ENCODE assay signal across 31 cellular contexts in the genomic region with DNA sequence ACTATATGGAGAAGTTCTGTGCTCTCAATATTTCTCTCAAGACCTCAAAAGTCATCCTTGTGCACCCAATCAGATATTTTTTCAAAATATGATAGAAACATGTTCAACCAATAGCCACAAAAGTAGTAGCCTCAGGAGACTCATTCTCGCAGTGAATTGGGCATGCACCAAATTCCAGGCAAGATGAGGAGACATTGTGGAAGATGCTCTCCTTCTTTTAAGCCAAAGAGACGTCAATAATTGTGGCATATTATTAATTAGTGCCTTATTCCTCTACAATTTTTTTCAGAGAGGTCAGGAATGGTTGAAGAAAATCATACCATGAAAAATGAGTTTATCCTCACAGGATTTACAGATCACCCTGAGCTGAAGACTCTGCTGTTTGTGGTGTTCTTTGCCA. TPM values are rescaled to one million over a fixed set of nuclear protein-coding genes. Genes with fewer than 3 reads are reported as not detected.
"Had no signal": no experiment of that assay in that cellular context is flagged by ENCODE, and none has a peak within 500 bp of the region (broad histone marks: within the 10 kb centered on the region; RNA-seq: fewer than 3 reads in every experiment).

TSS of gene OR5K2 (plus strand) at position 301 of the 400 bp plus-strand sequence. CDS start at position 301, 0 bp downstream.

- H3K27me3 ChIP-seq: stomach, suprapubic skin, testis, thyroid gland, tibial artery, tibial nerve, transverse colon, upper lobe of left lung, upper lobe of right lung, uterus, vagina had no signal

- H3K9me3 ChIP-seq: stomach, suprapubic skin, testis, thoracic aorta, thyroid gland, tibial artery, tibial nerve, transverse colon, upper lobe of left lung, upper lobe of right lung, uterus, vagina had no signal

- H3K4me3 ChIP-seq: stomach, suprapubic skin, testis, thoracic aorta, thyroid gland, tibial artery, tibial nerve, transverse colon, upper lobe of left lung, upper lobe of right lung, uterus, vagina had no signal

- H3K36me3 ChIP-seq: stomach, suprapubic skin, thoracic aorta, thyroid gland, tibial artery, tibial nerve, transverse colon, upper lobe of left lung, upper lobe of right lung, uterus, vagina had no signal

- DNase-seq: stimulated activated CD4-positive, alpha-beta T cell treated with anti-CD3 and anti-CD28 coated beads, Interleukin-2, amount 100 ng/mL, for 48 hours; stimulated activated CD4-positive, alpha-beta T cell treated with anti-CD3 and anti-CD28 coated beads, Interleukin-4, amount 100 ng/mL, for 1 hour; stimulated activated CD4-positive, alpha-beta T cell treated with anti-CD3 and anti-CD28 coated beads, Interleukin-4, amount 100 ng/mL, for 24 hours; stimulated activated CD4-positive, alpha-beta T cell treated with anti-CD3 and anti-CD28 coated beads, Interleukin-4, amount 100 ng/mL, for 4 hours; stimulated activated CD8-positive, alpha-beta memory T cell treated with anti-CD3 and anti-CD28 coated beads, Interleukin-4, amount 100 ng/mL, for 48 hours; stimulated activated naive B cell treated with anti-CD40 and anti-IgM and Interleukin-4, amounts not matched to agents 10 μg/mL and 1 μg/mL and 100 μg/mL, for 72 hours; stimulated activated naive CD4-positive, alpha-beta T cell; stimulated activated naive CD4-positive, alpha-beta T cell treated with Interleukin-2 at 50 U/mL for 16 hours; stimulated activated naive CD8-positive, alpha-beta T cell treated with anti-CD3 and anti-CD28 coated beads, Interleukin-15, amount 100 ng/mL, for 72 hours; stimulated activated naive CD8-positive, alpha-beta T cell treated with anti-CD3 and anti-CD28 coated beads, Interleukin-15, Interleukin-2, amounts not matched to agents 100 U/mL and 50 U/mL, for 24 hours; stomach; substantia nigra; testis; thyroid gland; tibial artery; transverse colon; trophoblast cell; upper lobe of left lung; upper lobe of right lung; uterus had no signal

- ATAC-seq: stimulated activated effector memory CD8-positive, alpha-beta T cell treated with anti-CD3 and anti-CD28 coated beads, Interleukin-12 subunit alpha, Interleukin-12 subunit beta, amount 100 ng/mL, for 72 hours; stimulated activated memory B cell treated with anti-CD40 and anti-IgM and Interleukin-4, amounts not matched to agents 10 μg/mL and 1 μg/mL and 100 μg/mL, for 72 hours; stimulated activated naive B cell treated with anti-CD40 and anti-IgM and Interleukin-4, amounts not matched to agents 10 μg/mL and 1 μg/mL and 100 μg/mL, for 72 hours; stimulated activated naive CD8-positive, alpha-beta T cell treated with anti-CD3 and anti-CD28 coated beads, Interleukin-15, amount 100 ng/mL, for 72 hours; stimulated activated naive CD8-positive, alpha-beta T cell treated with anti-CD3 and anti-CD28 coated beads, Interleukin-15, Interleukin-2, amounts not matched to agents 100 U/mL and 50 U/mL, for 24 hours; upper lobe of right lung had no signal

- H3K4me1 ChIP-seq: stomach, testis, thyroid gland, tibial artery, tibial nerve, transverse colon, upper lobe of left lung, upper lobe of right lung, uterus, vagina had no signal

- H3K27ac ChIP-seq: stomach, suprapubic skin, testis, thoracic aorta, thyroid gland, tibial artery, tibial nerve, transverse colon, upper lobe of left lung, upper lobe of right lung, uterus, vagina had no signal

RNA-seq across cellular contexts. Expression of gene OR5K2, which starts in this region (rescaled TPM):
- total RNA-seq: stomach, subcutaneous adipose tissue, suprapubic skin, temporal lobe, testis, thoracic aorta, thyroid gland, tibial nerve, transverse colon, upper lobe of left lung, upper lobe of right lung, ureter, urinary bladder, uterus, vagina had no signal
- polyA plus RNA-seq: stomach, thymus, urinary bladder had no signal
